In genomic region chr1:218847966-218848365, GRCh38 we compare ENCODE assay signal across 30 cellular contexts.
"Had no signal": no experiment of that assay in that cellular context is flagged by ENCODE, and none has a peak within 500 bp of the region (broad histone marks: within the 10 kb centered on the region; RNA-seq: fewer than 3 reads in every experiment).

No MANE protein-coding gene starts in this region.

- DNase-seq: activated CD4-positive, alpha-beta memory T cell treated with anti-CD3 and anti-CD28 coated beads, Interleukin-2, amount 10 ng/mL, durations not matched to agents 7 days and 5 days; activated CD4-positive, alpha-beta T cell treated with anti-CD3 and anti-CD28 coated beads for 1 hour; activated CD4-positive, alpha-beta T cell treated with anti-CD3 and anti-CD28 coated beads for 48 hours; activated CD4-positive, CD25-positive, alpha-beta regulatory T cell; activated gamma-delta T cell; activated naive CD4-positive, alpha-beta T cell treated with Interleukin-2 at 50 U/mL for 16 hours; activated naive CD8-positive, alpha-beta T cell treated with anti-CD3 and anti-CD28 coated beads, Interleukin-2, amount 10 ng/mL, durations not matched to agents 7 days and 5 days; activated T-cell treated with anti-CD3 and anti-CD28 coated beads, Interleukin-2, amount 50 U/mL, for 1 hour; amygdala; Kasumi-1; KG1; MG63; NCI-H1048; NCI-H1105 treated with DMSO at 0.1 percent for 48 hours; NCI-H1436; NCI-H1694; NCI-H1930; NCI-H2081 treated with DMSO at 0.1 percent for 48 hours; NCI-H226; NCI-H446 treated with DMSO at 0.1 percent for 48 hours; NCI-H524; NK-92 treated with Interleukin-12 subunit alpha and Interleukin-12 subunit beta, amount 100 ng/mL, for 24 hours; PC-3; Peyer's patch; RPMI8226; SIG-M5; T1000; WERI-Rb-1 had no signal

- H3K9me3 ChIP-seq: ascending aorta, MG63, Peyer's patch had no signal

- H3K4me3 ChIP-seq: ascending aorta, cardiac muscle cell, MG63, Peyer's patch had no signal

- ATAC-seq: PC-3 had no signal

- H3K27ac ChIP-seq: ascending aorta, cardiac muscle cell, Peyer's patch, WERI-Rb-1 had no signal

- H3K36me3 ChIP-seq: ascending aorta, cardiac muscle cell, MG63, Peyer's patch, WERI-Rb-1 had no signal

- H3K27me3 ChIP-seq: ascending aorta, cardiac muscle cell, MG63, Peyer's patch had no signal

- H3K4me1 ChIP-seq: ascending aorta, Peyer's patch had no signal
